ENCODE assay signal across 1 cellular context in genomic region chr1:235122348-235122747, GRCh38.
TF ChIP-seq lines count a peak whose summit lies in the region.

No MANE protein-coding gene starts in this region.

TF ChIP-seq in endothelial cell of umbilical vein, 7 proteins besides CTCF, POLR2A, EP300 and RAD21:
- TF ChIP-seq GATA2 (IDR thresholded peaks at IDR 0.05; ENCODE audit: insufficient read depth, insufficient read length, low read depth, low read length) = no peak
- TF ChIP-seq EZH2 (IDR thresholded peaks at IDR 0.05; ENCODE audit: borderline replicate concordance, low read depth, low read length, severe bottlenecking) = no peak
- no peak for TF ChIP-seq MYC (IDR thresholded peaks at IDR 0.05; ENCODE audit: low read depth, low read length)
- TF ChIP-seq MAX (IDR thresholded peaks at IDR 0.05; ENCODE audit: insufficient read depth, insufficient read length) = no peak
- no peak for TF ChIP-seq FOS (IDR thresholded peaks at IDR 0.05; ENCODE audit: borderline replicate concordance, insufficient read depth, low read length)
- TF ChIP-seq POLR2AphosphoS5 (IDR thresholded peaks at IDR 0.05; ENCODE audit: insufficient read depth, low read depth, low read length) = no peak
TF ChIP-seq in endothelial cell of umbilical vein: peak in this region for 0.
